ENCODE assay signal across 8 cellular contexts in genomic region chr17:29568331-29569244, GRCh38. TPM values are rescaled to one million over a fixed set of nuclear protein-coding genes. Genes with fewer than 3 reads are reported as not detected.
DNase-seq lines count a peak whose midpoint lies in the region; ATAC-seq and TF ChIP-seq lines count a peak whose summit lies in the region.

Gene TP53I13 (plus strand): TSS chr17:29568701. CDS start chr17:29568759, 58 bp downstream.

- 4% methylated on average over 10 of the region's 85 CpGs for WGBS in esophagus muscularis mucosa

- ATAC-seq in GM19395 (IDR thresholded peaks at IDR 0.05; ENCODE audit: unreplicated experiment) (peak; percentile 51), naive B cell (ENCODE audit: low read depth in 2 of 2) (peak; percentile 50 to 54)
- peak; percentile 50 for ATAC-seq in stimulated activated naive CD8-positive, alpha-beta T cell treated with anti-CD3 and anti-CD28 coated beads, Interleukin-15, Interleukin-2, amounts not matched to agents 100 U/mL and 50 U/mL, for 24 hours

- no peaks in the 10 kb centered on the region for H3K27me3 Mint-ChIP-seq in naive B cell

- TF ChIP-seq EP300 in esophagus muscularis mucosa (IDR thresholded peaks at IDR 0.05): no peak

- peaks cover 30 to 58% (median 44%) of the 10 kb centered on the region in 3 donors for H3K4me1 Mint-ChIP-seq in naive B cell

- peak within 1 kb of the TSS; percentile 73 for H3K27ac ChIP-seq in C4-2B
- H3K27ac ChIP-seq in HUES6 (ENCODE audit: low read depth, low read length): no peak within 1 kb of the TSS
- H3K27ac ChIP-seq in esophagus muscularis mucosa (replicated peaks in 1 of 4): peak within 1 kb of the TSS; percentile 85 to 91 (median 89)

- peak within 1 kb of the TSS; percentile 94 to 99 (median 98) for H3K4me3 Mint-ChIP-seq in naive B cell

- peak within 1 kb of the TSS; percentile 82 for H3K4me3 ChIP-seq in HUES6 (ENCODE audit: low read depth, low read length)
- H3K4me3 ChIP-seq in esophagus muscularis mucosa: peak within 1 kb of the TSS; percentile 68 to 78 (median 71)

- H3K27ac Mint-ChIP-seq in naive B cell: peak within 1 kb of the TSS; percentile 90 to 98 (median 97)

- peak within 1 kb of the TSS; percentile 62 for H3K9ac ChIP-seq in HUES6 (ENCODE audit: low read length)

- H3K9me3 Mint-ChIP-seq in naive B cell: no peaks in the 10 kb centered on the region

- H3K36me3 ChIP-seq in HUES6 (ENCODE audit: control insufficient read depth, insufficient read depth, low read length) (no peaks in the 10 kb centered on the region; the same call in 1 of the 2 replicates), esophagus muscularis mucosa (peaks cover 0 to 19% (median 2%) of the 10 kb centered on the region in 4 donors)

- DNase-seq in RKO (ENCODE audit: low spot score): peak; percentile 90
- DNase-seq in activated T-cell treated with anti-CD3 and anti-CD28 coated beads, Interleukin-2, amount 50 U/mL, for 48 hours: peak; percentile 89 to 90
- peak; percentile 96 for DNase-seq in esophagus muscularis mucosa (ENCODE audit: extremely low spot score)
- DNase-seq in naive B cell: peak; percentile 86
- DNase-seq in stimulated activated naive CD8-positive, alpha-beta T cell treated with anti-CD3 and anti-CD28 coated beads, Interleukin-15, Interleukin-2, amounts not matched to agents 100 U/mL and 50 U/mL, for 24 hours: peak; percentile 91

- intact Hi-C loops in esophagus muscularis mucosa (cut with DNase I): no loop called here

- TF ChIP-seq CTCF in C4-2B (conservative IDR thresholded peaks at IDR 0.05): no peak
- no peak for TF ChIP-seq CTCF in esophagus muscularis mucosa (IDR thresholded peaks at IDR 0.05)

- peaks cover 56% of the 10 kb centered on the region for H3K27me3 ChIP-seq in HUES6 (ENCODE audit: control insufficient read depth, insufficient read depth, low read length)
- H3K27me3 ChIP-seq in esophagus muscularis mucosa: no peaks in the 10 kb centered on the region

- H3K9me3 ChIP-seq in HUES6 (ENCODE audit: control insufficient read depth, insufficient read depth, low read depth, low read length) (no peaks in the 10 kb centered on the region), esophagus muscularis mucosa (no peaks in the 10 kb centered on the region)

- H3K36me3 Mint-ChIP-seq in naive B cell: no peaks in the 10 kb centered on the region

- H3K4me1 ChIP-seq in HUES6 (ENCODE audit: control insufficient read depth, insufficient read depth, low read length): peaks cover 19% of the 10 kb centered on the region
- peaks cover 37 to 82% (median 70%) of the 10 kb centered on the region in 4 donors for H3K4me1 ChIP-seq in esophagus muscularis mucosa

- TF ChIP-seq POLR2A in esophagus muscularis mucosa (IDR thresholded peaks at IDR 0.05; ENCODE audit: low read depth): no peak

RNA-seq across cellular contexts. Expression of gene TP53I13, which starts in this region (rescaled TPM):
- 10 to 100 TPM; 40.9 to 72.6 (median 55.7) TPM for total RNA-seq in esophagus muscularis mucosa
- 10 to 100 TPM; 28.1 to 41.5 (median 38.4) TPM for polyA plus RNA-seq in naive B cell (ENCODE audit: low read depth in 6 of 6)
